Comparison of ENCODE assay signal across 12 cellular contexts in genomic region chr15:61057830-61058529, GRCh38.
"Had no signal": no experiment of that assay in that cellular context is flagged by ENCODE, and none has a peak within 500 bp of the region (broad histone marks: within the 10 kb centered on the region; RNA-seq: fewer than 3 reads in every experiment).

No MANE protein-coding gene starts in this region.

- H3K9me3 ChIP-seq: heart right ventricle, suprapubic skin had no signal

- DNase-seq: activated CD4-positive, alpha-beta T cell treated with anti-CD3 and anti-CD28 coated beads for 48 hours; activated CD8-positive, alpha-beta memory T cell treated with anti-CD3 and anti-CD28 coated beads for 24 hours; activated effector memory CD4-positive, alpha-beta T cell treated with Interleukin-2 at 50 U/mL for 16 hours; amygdala; dorsolateral prefrontal cortex; heart right ventricle; islet precursor cell; stimulated activated CD4-positive, alpha-beta T cell treated with anti-CD3 and anti-CD28 coated beads, Interleukin-12 subunit alpha, Interleukin-12 subunit beta, amount 100 ng/mL, for 4 hours; stimulated activated naive CD4-positive, alpha-beta T cell treated with Interleukin-2 at 50 U/mL for 16 hours had no signal

- ATAC-seq: heart right ventricle, left lobe of liver had no signal

- H3K4me3 ChIP-seq: dorsolateral prefrontal cortex, heart right ventricle, suprapubic skin had no signal

- H3K27ac ChIP-seq: dorsolateral prefrontal cortex, heart right ventricle, suprapubic skin had no signal

- H3K36me3 ChIP-seq: heart right ventricle, suprapubic skin had no signal

- H3K27me3 ChIP-seq: dorsolateral prefrontal cortex, heart right ventricle, suprapubic skin had no signal

- FAIRE-seq: frontal cortex had no signal
